Comparison of ENCODE assay signal across 8 cellular contexts in the genomic region with DNA sequence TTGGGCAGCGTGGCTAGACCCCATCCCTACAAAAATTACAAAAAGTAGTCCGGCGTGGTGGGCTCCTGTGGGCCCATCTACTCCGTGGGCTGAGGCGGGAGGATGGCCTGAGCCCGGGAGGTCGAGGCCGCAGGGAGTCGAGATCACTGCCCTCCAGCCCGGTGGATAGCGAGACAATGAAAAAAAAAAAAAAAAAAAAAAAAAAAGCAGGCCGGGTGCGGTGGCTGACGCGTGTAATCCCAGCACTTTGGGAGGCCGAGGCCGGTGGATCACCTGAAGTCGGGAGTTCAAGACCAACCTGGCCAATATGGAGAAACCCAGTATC.
DNase-seq lines count a peak whose midpoint lies in the region; ATAC-seq, FAIRE-seq and TF ChIP-seq lines count a peak whose summit lies in the region.

No MANE protein-coding gene starts in this region.

- 32% methylated on average over 16 of the region's 18 CpGs for WGBS in A549 (ENCODE audit: missing lambda C conversion rate)

- H3K9ac ChIP-seq in mucosa of rectum (ENCODE audit: low read depth in 1 of 2, low read length in 2 of 2), result peak overlapping the region; percentile 72 to 81

- no peaks in the 10 kb centered on the region for H3K36me3 ChIP-seq in mucosa of rectum (ENCODE audit: control insufficient read depth in 2 of 2, insufficient read depth in 2 of 2, low read length in 2 of 2)

- no peak for TF ChIP-seq EP300 in A549 (IDR thresholded peaks at IDR 0.05)

- TF ChIP-seq CTCF in A549 (IDR thresholded peaks at IDR 0.05) (no peak), HL-60 (IDR thresholded peaks at IDR 0.05; ENCODE audit: insufficient read depth, low read length) (no peak)

- POLR2A ChIA-PET in A549 (lab: Yijun Ruan, JAX), result interaction anchor here (0.7 to 1.1 kb wide), 6 partner anchors 11 to 248 kb away, joined by 3 to 10 read pairs (median 6); no protein-coding TSS in a partner anchor

- no peak for FAIRE-seq in A549 (lab: Jason Lieb, UNC)
- FAIRE-seq in HTR-8/SVneo (lab: Jason Lieb, UNC), result no peak

- DNase-seq in A549 (ENCODE audit: low read depth in 1 of 2, low spot score in 1 of 2) (no peak), HL-60 (ENCODE audit: low read depth in 1 of 2, low spot score in 1 of 2) (no peak), caudate nucleus (lab: John Stamatoyannopoulos, UW) (no peak), D341Med (ENCODE audit: low spot score) (no peak), DMS 273 (lab: John Stamatoyannopoulos, UW; ENCODE audit: unreplicated experiment) (no peak), HTR-8/SVneo (ENCODE audit: insufficient read length, low spot score) (no peak)

- ATAC-seq in A549, result peak in 1 of 2 experiments; percentile 3; a peak in 1 of 6 replicates
- ATAC-seq in HG02623 (IDR thresholded peaks at IDR 0.05; ENCODE audit: unreplicated experiment), result no peak

- CTCF ChIA-PET in A549 (lab: Yijun Ruan, JAX), result interaction anchor here (1.0 to 2.6 kb wide), 3 partner anchors 11 to 425 kb away, joined by 3 to 13 read pairs (median 4); no protein-coding TSS in a partner anchor

- no peak for TF ChIP-seq RAD21 in A549 (conservative IDR thresholded peaks at IDR 0.05 in 1 of 2, IDR thresholded peaks at IDR 0.05 in 1 of 2)

- H3K27ac ChIP-seq in A549, result peak overlapping the region; percentile 90 to 97
- no peak overlapping the region for H3K27ac ChIP-seq in HL-60 (replicated peaks)
- H3K27ac ChIP-seq in caudate nucleus (ENCODE audit: low read depth, low read length), result peak overlapping the region; percentile 58
- peak overlapping the region; percentile 72 to 78 for H3K27ac ChIP-seq in mucosa of rectum (ENCODE audit: low read depth in 2 of 2, low read length in 2 of 2)

- no peak for TF ChIP-seq POLR2A in A549 (IDR thresholded peaks at IDR 0.05; ENCODE audit: low read length)

- H3K9me3 ChIP-seq in A549 (no peaks in the 10 kb centered on the region), mucosa of rectum (ENCODE audit: control insufficient read depth in 2 of 2, low read length in 2 of 2) (no peaks in the 10 kb centered on the region)

- H3K4me1 ChIP-seq in A549 (peaks cover 5% of the 10 kb centered on the region; the same call in 1 of the 3 replicates), mucosa of rectum (ENCODE audit: control insufficient read depth in 2 of 2, insufficient read depth in 2 of 2, low read length in 2 of 2) (peaks cover 5 to 11% of the 10 kb centered on the region in 2 donors)

- peak overlapping the region; percentile 71 for H3K4me2 ChIP-seq in A549

- H3K27me3 ChIP-seq in HL-60 (ENCODE audit: insufficient read depth, poor library complexity, severe bottlenecking) (peaks cover 10% of the 10 kb centered on the region), mucosa of rectum (ENCODE audit: control insufficient read depth in 2 of 2, insufficient read depth in 2 of 2, low read length in 2 of 2) (no peaks in the 10 kb centered on the region)

- peak overlapping the region; percentile 66 for H3K4me3 ChIP-seq in A549
- peak overlapping the region; percentile 37 for H3K4me3 ChIP-seq in HL-60 (replicated peaks; ENCODE audit: insufficient read depth, low read length)
- peak overlapping the region; percentile 63 to 83 for H3K4me3 ChIP-seq in mucosa of rectum (ENCODE audit: low read length in 2 of 2)

TF ChIP-seq in A549, 52 proteins besides CTCF, POLR2A, EP300 and RAD21:
- TF ChIP-seq POLR2AphosphoS2 (conservative IDR thresholded peaks at IDR 0.05; ENCODE audit: low read length) (no peak), FOSB (CRISPR knock-in tag; IDR thresholded peaks at IDR 0.05) (no peak), MAZ (IDR thresholded peaks at IDR 0.05; ENCODE audit: borderline replicate concordance, low read depth, low read length) (no peak), CEBPB (IDR thresholded peaks at IDR 0.05) (no peak)
- TF ChIP-seq, protein P1, sequence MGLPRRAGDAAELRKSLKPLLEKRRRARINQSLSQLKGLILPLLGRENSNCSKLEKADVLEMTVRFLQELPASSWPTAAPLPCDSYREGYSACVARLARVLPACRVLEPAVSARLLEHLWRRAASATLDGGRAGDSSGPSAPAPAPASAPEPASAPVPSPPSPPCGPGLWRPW (IDR thresholded peaks at IDR 0.05), result no peak
- TF ChIP-seq, protein P2, sequence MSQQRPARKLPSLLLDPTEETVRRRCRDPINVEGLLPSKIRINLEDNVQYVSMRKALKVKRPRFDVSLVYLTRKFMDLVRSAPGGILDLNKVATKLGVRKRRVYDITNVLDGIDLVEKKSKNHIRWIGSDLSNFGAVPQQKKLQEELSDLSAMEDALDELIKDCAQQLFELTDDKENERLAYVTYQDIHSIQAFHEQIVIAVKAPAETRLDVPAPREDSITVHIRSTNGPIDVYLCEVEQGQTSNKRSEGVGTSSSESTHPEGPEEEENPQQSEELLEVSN (IDR thresholded peaks at IDR 0.05; ENCODE audit: borderline replicate concordance, low read depth), result no peak
